In the genomic region with DNA sequence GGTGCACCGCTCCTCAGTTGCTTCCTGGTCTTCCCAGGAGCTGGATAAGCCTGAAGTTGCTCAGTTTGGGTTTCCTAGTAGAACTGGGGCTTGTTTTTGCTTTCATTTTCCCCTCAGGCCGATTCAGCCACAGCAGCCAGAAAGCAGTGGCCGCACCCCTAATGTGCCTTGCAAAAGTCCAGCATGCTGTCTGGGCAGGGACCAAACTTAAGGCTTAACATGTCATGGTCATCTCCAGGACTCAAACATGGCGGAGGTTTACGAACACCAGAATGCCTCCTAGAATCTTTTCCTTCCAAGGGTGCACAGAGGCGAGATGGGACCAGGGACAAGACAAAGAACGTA, we compare ENCODE assay signal across 8 cellular contexts. TPM values are rescaled to one million over a fixed set of nuclear protein-coding genes. Genes with fewer than 3 reads are reported as not detected.
A peak's percentile ranks its signal among the peaks of the same experiment; 100 is the strongest.
DNase-seq lines count a peak whose midpoint lies in the region; ATAC-seq and TF ChIP-seq lines count a peak whose summit lies in the region.

No MANE protein-coding gene starts in this region.

- DNase-seq in activated B cell treated with CpG ODN at 0.5 μM for 24 hours, result no peak
- peak; percentile 51 for DNase-seq in fibroblast of mammary gland (ENCODE audit: low read depth)
- DNase-seq in gastrocnemius medialis, result no peak
- no peak for DNase-seq in T1000 (lab: John Stamatoyannopoulos, UW)

- no peaks in the 10 kb centered on the region for H3K27me3 Mint-ChIP-seq in activated B cell treated with CpG ODN at 0.5 μM for 24 hours

- in situ Hi-C loops in gastrocnemius medialis (cut with MboI; ENCODE audit: low sequenced_read_pairs in 4 of 4), result loop anchor here in 1 of 4 donors (25.0 kb wide), 1 partner anchor 98 kb away; a partner anchor contains a TSS

- TF ChIP-seq CTCF in activated B cell treated with CpG ODN at 0.5 μM for 24 hours (IDR thresholded peaks at IDR 0.05) (no peak), fibroblast of mammary gland (conservative IDR thresholded peaks at IDR 0.05; ENCODE audit: control insufficient read depth, insufficient read depth, low read depth, low read length) (no peak), gastrocnemius medialis (IDR thresholded peaks at IDR 0.05 in 4 of 5, conservative IDR thresholded peaks at IDR 0.05 in 1 of 5) (no peak)

- H3K27me3 ChIP-seq in ACC112 (ENCODE audit: insufficient read depth, low read length), result no peaks in the 10 kb centered on the region
- H3K27me3 ChIP-seq in gastrocnemius medialis, result no peaks in the 10 kb centered on the region

- H3K4me1 ChIP-seq in ACC112 (ENCODE audit: control insufficient read depth, insufficient read depth, low read length, unreplicated experiment), result peaks cover 36% of the 10 kb centered on the region
- peaks cover 32 to 45% of the 10 kb centered on the region in 2 donors for H3K4me1 ChIP-seq in gastrocnemius medialis

- H3K4me3 ChIP-seq in ACC112 (ENCODE audit: low read depth, low read length), result peak overlapping the region; percentile 79
- H3K4me3 ChIP-seq in fibroblast of mammary gland (ENCODE audit: control insufficient read depth, low read depth, low read length), result peak overlapping the region; percentile 66
- peak overlapping the region; percentile 75 to 87 (median 81) for H3K4me3 ChIP-seq in gastrocnemius medialis

- H3K36me3 ChIP-seq in ACC112 (ENCODE audit: insufficient read depth, low read length), result peaks cover 33% of the 10 kb centered on the region
- peaks cover 0 to 29% of the 10 kb centered on the region in 2 donors for H3K36me3 ChIP-seq in gastrocnemius medialis

- H3K27ac ChIP-seq in ACC112 (ENCODE audit: low read depth, low read length), result peak overlapping the region; percentile 88
- H3K27ac ChIP-seq in gastrocnemius medialis, result peak overlapping the region; percentile 94 to 97 (median 96)

- H3K36me3 Mint-ChIP-seq in activated B cell treated with CpG ODN at 0.5 μM for 24 hours (ENCODE audit: low read depth), result peaks cover 49% of the 10 kb centered on the region

- POLR2A ChIA-PET in activated B cell treated with CpG ODN at 0.5 μM for 24 hours (lab: Charles Lee), result interaction anchor here (0.5 to 8.0 kb wide), 27 partner anchors 17 to 1561 kb away, joined by 3 to 188 read pairs (median 15); a partner anchor contains a TSS

- H3K79me2 ChIP-seq in ACC112 (ENCODE audit: control insufficient read depth, insufficient read depth, low read length, unreplicated experiment), result peaks cover 4% of the 10 kb centered on the region

- peak overlapping the region; percentile 99 for H3K27ac Mint-ChIP-seq in activated B cell treated with CpG ODN at 0.5 μM for 24 hours

- intact Hi-C loops in activated B cell treated with CpG ODN at 0.5 μM for 24 hours (cut with micrococcal nuclease) (no loop called here), gastrocnemius medialis (cut with DNase I; ENCODE audit: low total_unique reads) (no loop called here)

- H3K9me3 Mint-ChIP-seq in activated B cell treated with CpG ODN at 0.5 μM for 24 hours, result no peaks in the 10 kb centered on the region

- CTCF ChIA-PET in activated B cell treated with CpG ODN at 0.5 μM for 24 hours (lab: Charles Lee), result interaction anchor here (0.7 to 0.9 kb wide), 2 partner anchors 117 to 118 kb away, joined by 3 read pairs; a partner anchor contains a TSS

- ATAC-seq in GM21529 (IDR thresholded peaks at IDR 0.05; ENCODE audit: unreplicated experiment) (peak; percentile 6), activated B cell treated with CpG ODN at 0.5 μM for 24 hours (ENCODE audit: low read depth) (no peak), gastrocnemius medialis (no peak), HG02759 (IDR thresholded peaks at IDR 0.05; ENCODE audit: unreplicated experiment) (no peak), GM18868 (IDR thresholded peaks at IDR 0.05; ENCODE audit: unreplicated experiment) (no peak)

- H3K4me3 Mint-ChIP-seq in activated B cell treated with CpG ODN at 0.5 μM for 24 hours, result peak overlapping the region; percentile 96

- peak overlapping the region; percentile 92 for H2AFZ ChIP-seq in ACC112 (ENCODE audit: low read length, unreplicated experiment)

- TF ChIP-seq POLR2A in gastrocnemius medialis (IDR thresholded peaks at IDR 0.05), result no peak

- H3K9me3 ChIP-seq in gastrocnemius medialis, result no peaks in the 10 kb centered on the region

- peaks cover 64% of the 10 kb centered on the region for H3K4me1 Mint-ChIP-seq in activated B cell treated with CpG ODN at 0.5 μM for 24 hours

RNA-seq across cellular contexts. Expression of a gene that starts 2.5 kb away (rescaled TPM):
- total RNA-seq in activated B cell treated with CpG ODN at 0.5 μM for 24 hours (1.8 and 2.7 TPM in 2 replicates), gastrocnemius medialis (not detected)

RNA-seq across cellular contexts. Expression of a gene that starts 2.7 kb away (rescaled TPM):
- total RNA-seq in activated B cell treated with CpG ODN at 0.5 μM for 24 hours (18.6 and 27.8 TPM in 2 replicates), gastrocnemius medialis (100 to 1,000 TPM in 1 of 4 donors, 10 to 100 TPM in 3; 33.4 to 114 (median 55.6) TPM)

RNA-seq across cellular contexts. Expression of a gene that starts 17.3 kb away (rescaled TPM):
- 58.2 and 63.9 TPM in 2 replicates for total RNA-seq in activated B cell treated with CpG ODN at 0.5 μM for 24 hours
- total RNA-seq in gastrocnemius medialis, result 10 to 100 TPM in 3 of 4 donors, 1 to 10 TPM in 1; 4.8 to 14.9 (median 11.8) TPM

RNA-seq across cellular contexts. Expression of a gene that starts 18.3 kb away (rescaled TPM):
- total RNA-seq in activated B cell treated with CpG ODN at 0.5 μM for 24 hours, result 35.5 and 44.0 TPM in 2 replicates
- 10 to 100 TPM; 11.5 to 16.3 (median 14.1) TPM for total RNA-seq in gastrocnemius medialis

RNA-seq across cellular contexts. Expression of a gene that starts 20.6 kb away (rescaled TPM):
- total RNA-seq in activated B cell treated with CpG ODN at 0.5 μM for 24 hours (0.13 and 0.17 TPM in 2 replicates), gastrocnemius medialis (1 to 10 TPM; 3.7 to 6.4 (median 5.9) TPM)
